ENCODE assay signal across 29 cellular contexts in the genomic region with DNA sequence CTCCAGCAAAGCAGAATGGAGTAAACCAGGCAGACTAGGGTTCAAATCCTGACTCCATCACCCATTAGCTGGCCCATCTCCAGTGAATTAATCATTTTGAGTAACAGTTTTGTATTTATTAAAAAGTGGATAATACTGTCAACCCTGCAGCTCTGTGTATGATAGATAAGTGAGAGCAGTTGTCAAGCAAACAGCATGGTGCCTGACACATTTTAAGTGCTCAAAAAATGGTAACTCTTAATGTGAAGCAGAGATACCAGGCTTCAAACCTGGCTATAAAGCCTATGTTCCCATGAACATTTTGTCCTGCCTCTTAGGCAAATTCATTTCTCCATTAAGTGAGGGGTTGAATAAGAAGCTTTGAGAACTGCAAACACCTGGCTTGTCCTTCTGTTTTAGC.
"Had no signal": no experiment of that assay in that cellular context is flagged by ENCODE, and none has a peak within 500 bp of the region (broad histone marks: within the 10 kb centered on the region; RNA-seq: fewer than 3 reads in every experiment).

No MANE protein-coding gene starts in this region.

- H3K79me2 ChIP-seq: parathyroid adenoma had no signal

- H3K27me3 Mint-ChIP-seq: stimulated activated memory B cell treated with anti-CD40 and anti-IgM and Interleukin-4, amounts not matched to agents 10 μg/mL and 1 μg/mL and 100 μg/mL, for 72 hours had no signal

- H3K9me3 Mint-ChIP-seq: nephron; stimulated activated naive CD8-positive, alpha-beta T cell treated with anti-CD3 and anti-CD28 coated beads, Interleukin-15, amount 100 ng/mL, for 72 hours; type B pancreatic cell had no signal

- H3K36me3 Mint-ChIP-seq: naive thymus-derived CD4-positive, alpha-beta T cell; natural killer cell; stimulated activated memory B cell treated with anti-CD40 and anti-IgM and Interleukin-4, amounts not matched to agents 10 μg/mL and 1 μg/mL and 100 μg/mL, for 72 hours; type B pancreatic cell had no signal

- H3K9me3 ChIP-seq: ovary, psoas muscle, right lobe of liver, sigmoid colon, suprapubic skin, testis, tibial artery, transverse colon, upper lobe of right lung, uterus had no signal

- ATAC-seq: naive thymus-derived CD4-positive, alpha-beta T cell; natural killer cell; psoas muscle; right cardiac atrium; right lobe of liver; stimulated activated memory B cell treated with anti-CD40 and anti-IgM and Interleukin-4, amounts not matched to agents 10 μg/mL and 1 μg/mL and 100 μg/mL, for 72 hours; stimulated activated naive CD8-positive, alpha-beta T cell treated with anti-CD3 and anti-CD28 coated beads, Interleukin-15, amount 100 ng/mL, for 72 hours; stimulated activated naive CD8-positive, alpha-beta T cell treated with anti-CD3 and anti-CD28 coated beads, Interleukin-15, Interleukin-2, amounts not matched to agents 100 U/mL and 50 U/mL, for 24 hours; upper lobe of right lung had no signal

- H3K4me3 Mint-ChIP-seq: naive thymus-derived CD4-positive, alpha-beta T cell; natural killer cell; nephron; stimulated activated memory B cell treated with anti-CD40 and anti-IgM and Interleukin-4, amounts not matched to agents 10 μg/mL and 1 μg/mL and 100 μg/mL, for 72 hours; stimulated activated naive CD8-positive, alpha-beta T cell treated with anti-CD3 and anti-CD28 coated beads, Interleukin-15, amount 100 ng/mL, for 72 hours; type B pancreatic cell had no signal

- H3K36me3 ChIP-seq: ovary, right lobe of liver, sigmoid colon, suprapubic skin, tibial artery, transverse colon, upper lobe of right lung, uterus had no signal

- H3K27me3 ChIP-seq: ovary, right lobe of liver, sigmoid colon, suprapubic skin, testis, tibial artery, transverse colon, upper lobe of right lung, uterus had no signal

- DNase-seq: naive thymus-derived CD4-positive, alpha-beta T cell; natural killer cell; occipital lobe; ovary; posterior cingulate gyrus; psoas muscle; right cardiac atrium; right lobe of liver; sigmoid colon; small intestine; stimulated activated CD4-positive, alpha-beta T cell treated with anti-CD3 and anti-CD28 coated beads, Interleukin-15, amount 100 ng/mL, for 24 hours; stimulated activated CD4-positive, alpha-beta T cell treated with anti-CD3 and anti-CD28 coated beads, Interleukin-4, amount 100 ng/mL, for 1 hour; stimulated activated CD4-positive, alpha-beta T cell treated with anti-CD3 and anti-CD28 coated beads, Interleukin-4, amount 100 ng/mL, for 4 hours; stimulated activated CD8-positive, alpha-beta memory T cell treated with anti-CD3 and anti-CD28 coated beads, Interleukin-4, amount 100 ng/mL, for 48 hours; stimulated activated naive CD4-positive, alpha-beta T cell; stimulated activated naive CD8-positive, alpha-beta T cell treated with anti-CD3 and anti-CD28 coated beads, Interleukin-15, amount 100 ng/mL, for 72 hours; stimulated activated naive CD8-positive, alpha-beta T cell treated with anti-CD3 and anti-CD28 coated beads, Interleukin-15, Interleukin-2, amounts not matched to agents 100 U/mL and 50 U/mL, for 24 hours; substantia nigra; testis; tibial artery; transverse colon; upper lobe of right lung; uterus had no signal

- H3K4me3 ChIP-seq: ovary, psoas muscle, right lobe of liver, sigmoid colon, suprapubic skin, testis, tibial artery, transverse colon, upper lobe of right lung, uterus had no signal

- H3K27ac Mint-ChIP-seq: naive thymus-derived CD4-positive, alpha-beta T cell; natural killer cell; progenitor cell of endocrine pancreas; stimulated activated memory B cell treated with anti-CD40 and anti-IgM and Interleukin-4, amounts not matched to agents 10 μg/mL and 1 μg/mL and 100 μg/mL, for 72 hours; stimulated activated naive CD8-positive, alpha-beta T cell treated with anti-CD3 and anti-CD28 coated beads, Interleukin-15, amount 100 ng/mL, for 72 hours; type B pancreatic cell had no signal

- FAIRE-seq: small intestine had no signal

- H3K9ac ChIP-seq: parathyroid adenoma had no signal

- H3K4me1 Mint-ChIP-seq: natural killer cell; stimulated activated memory B cell treated with anti-CD40 and anti-IgM and Interleukin-4, amounts not matched to agents 10 μg/mL and 1 μg/mL and 100 μg/mL, for 72 hours; stimulated activated naive CD8-positive, alpha-beta T cell treated with anti-CD3 and anti-CD28 coated beads, Interleukin-15, amount 100 ng/mL, for 72 hours had no signal

- H3K27ac ChIP-seq: ovary, parathyroid adenoma, psoas muscle, right lobe of liver, sigmoid colon, suprapubic skin, testis, tibial artery, transverse colon, upper lobe of right lung, uterus had no signal

- H2AFZ ChIP-seq: parathyroid adenoma had no signal

- H3K4me1 ChIP-seq: parathyroid adenoma, psoas muscle, right lobe of liver, sigmoid colon, suprapubic skin, testis, tibial artery, transverse colon, upper lobe of right lung, uterus had no signal
